ENCODE assay signal across 8 cellular contexts in genomic region chr11:62708423-62709261, GRCh38. TPM values are rescaled to one million over a fixed set of nuclear protein-coding genes. Genes with fewer than 3 reads are reported as not detected.
DNase-seq lines count a peak whose midpoint lies in the region; ATAC-seq and TF ChIP-seq lines count a peak whose summit lies in the region.

No MANE protein-coding gene starts in this region.

- TF ChIP-seq CTCF in GM12864 (IDR thresholded peaks at IDR 0.05; ENCODE audit: low read depth, low read length, missing control alignments) (no peak), RWPE2 (IDR thresholded peaks at IDR 0.05; ENCODE audit: poor library complexity, severe bottlenecking) (no peak), astrocyte of the cerebellum (IDR thresholded peaks at IDR 0.05; ENCODE audit: low read depth, low read length, missing control alignments) (no peak), left lung (IDR thresholded peaks at IDR 0.05) (no peak)

- H3K27me3 ChIP-seq in RWPE2 (ENCODE audit: insufficient read depth, poor library complexity, severe bottlenecking): no peaks in the 10 kb centered on the region
- H3K27me3 ChIP-seq in left lung: no peaks in the 10 kb centered on the region

- ATAC-seq in RWPE2 (ENCODE audit: low read depth) (peak; percentile 38), left lung (peak; percentile 13)

- H3K36me3 ChIP-seq in RWPE2 (ENCODE audit: low read depth) (peaks cover 35% of the 10 kb centered on the region), left lung (peaks cover 0 to 35% of the 10 kb centered on the region in 2 donors)

- DNase-seq in GM12864 (ENCODE audit: low read depth) (no peak), RWPE2 (ENCODE audit: low spot score) (peak; percentile 67), astrocyte of the cerebellum (ENCODE audit: low read depth) (no peak), left lung (no peak), HPDE6-E6E7 (ENCODE audit: extremely low spot score) (no peak), NCI-H1048 (lab: John Stamatoyannopoulos, UW) (no peak), NOMO-1 treated with dmso at 0.1 percent for 144 hours (lab: John Stamatoyannopoulos, UW; ENCODE audit: unreplicated experiment) (no peak)
- peak; percentile 14 to 30 for DNase-seq in stimulated activated CD8-positive, alpha-beta memory T cell treated with anti-CD3 and anti-CD28 coated beads, Interleukin-7, amount 100 ng/mL, for 4 hours (ENCODE audit: low read depth in 2 of 2)

- H3K4me3 ChIP-seq in GM12864 (ENCODE audit: low read depth, low read length) (peak overlapping the region; percentile 56), RWPE2 (ENCODE audit: severe bottlenecking) (peak overlapping the region; percentile 41), astrocyte of the cerebellum (ENCODE audit: low read depth, low read length) (peak overlapping the region; percentile 51), left lung (peak overlapping the region; percentile 51 to 59)

- H3K4me1 ChIP-seq in RWPE2 (ENCODE audit: insufficient read depth, poor library complexity, severe bottlenecking) (peaks cover 2% of the 10 kb centered on the region), left lung (peaks cover 26 to 68% of the 10 kb centered on the region in 2 donors)

- intact Hi-C loops in left lung (cut with DNase I): no loop called here

- in situ Hi-C loops in astrocyte of the cerebellum (cut with HindIII; ENCODE audit: low sequenced_read_pairs): no loop called here

- peak overlapping the region; percentile 81 for H3K27ac ChIP-seq in RWPE2 (ENCODE audit: poor library complexity, severe bottlenecking)
- H3K27ac ChIP-seq in left lung: peak overlapping the region; percentile 96 to 97

- H3K9me3 ChIP-seq in RWPE2 (ENCODE audit: severe bottlenecking): no peaks in the 10 kb centered on the region
- H3K9me3 ChIP-seq in left lung: no peaks in the 10 kb centered on the region

RNA-seq across cellular contexts. Expression of gene GNG3, which starts 1.2 kb away (rescaled TPM):
- under 1 TPM in 1 of 2 donors, not detected in 1; 0.42 TPM for total RNA-seq in left lung

RNA-seq across cellular contexts. Expression of gene BSCL2, which starts 1.4 kb away (rescaled TPM):
- total RNA-seq in left lung: 100 to 1,000 TPM in 1 of 2 donors, 10 to 100 TPM in 1; 77.8 to 109 TPM

RNA-seq across cellular contexts. Expression of gene HNRNPUL2, which starts 18.6 kb away (rescaled TPM):
- 10 to 100 TPM; 31.8 to 43.2 TPM for total RNA-seq in left lung

RNA-seq across cellular contexts. Expression of gene LRRN4CL, which starts 19.3 kb away (rescaled TPM):
- total RNA-seq in left lung: 1 to 10 TPM in 1 of 2 donors, under 1 TPM in 1; 0.32 to 2.0 TPM

RNA-seq across cellular contexts. Expression of gene TTC9C, which starts 19.6 kb away (rescaled TPM):
- 10 to 100 TPM; 32.2 to 33.0 TPM for total RNA-seq in left lung

Comparison
In these comparisons a context has a peak if more than half of its experiments do, and no peak if none do; other contexts are left out.
1. DNase-seq: peak in RWPE2 (single experiment) and stimulated activated CD8-positive, alpha-beta memory T cell treated with anti-CD3 and anti-CD28 coated beads, Interleukin-7, amount 100 ng/mL, for 4 hours (2 of 2); none in GM12864 (single experiment), astrocyte of the cerebellum (single experiment), left lung (0 of 2), HPDE6-E6E7 (single experiment), NCI-H1048 (single experiment) and NOMO-1 treated with dmso at 0.1 percent for 144 hours (single experiment).
2. Peak in every context shown above with its lines, with median percentiles within 50 percentile points of each other: H3K4me3 ChIP-seq.